Comparison of ENCODE assay signal across 23 cellular contexts in the genomic region with DNA sequence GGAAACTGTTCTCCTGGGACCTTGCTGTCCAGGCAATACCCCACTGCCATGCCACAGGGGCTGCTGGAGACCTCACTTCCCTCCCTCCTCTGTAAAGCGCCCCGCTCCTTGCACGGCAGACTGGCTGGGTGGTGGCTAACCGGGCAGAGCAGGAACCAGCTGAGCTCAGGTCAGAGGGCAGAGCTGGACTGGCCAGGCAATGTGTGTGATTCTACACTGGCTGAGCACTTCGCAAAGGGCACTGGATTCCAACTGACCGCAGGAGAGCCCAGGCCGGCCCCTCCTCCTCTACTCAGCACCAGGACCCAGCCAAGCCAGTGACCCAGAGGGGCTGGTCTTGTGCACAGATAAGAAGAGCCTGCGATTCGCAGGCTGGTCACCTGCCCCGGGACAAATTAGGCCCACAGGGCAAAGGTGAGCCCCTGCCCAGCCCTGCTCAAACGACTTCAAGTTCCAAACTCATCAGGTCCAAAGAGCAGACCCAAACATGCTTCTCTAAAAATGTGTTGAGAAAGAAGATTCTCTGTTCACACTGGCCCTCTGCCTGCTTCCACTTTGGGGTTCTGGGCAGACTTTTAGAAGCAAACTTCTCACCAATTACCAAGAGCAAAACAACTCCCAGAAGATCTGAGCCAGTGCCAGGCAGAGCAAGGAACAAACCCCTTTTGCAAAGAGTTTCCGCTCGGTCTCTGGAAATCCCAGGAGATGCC. TPM values are rescaled to one million over a fixed set of nuclear protein-coding genes. Genes with fewer than 3 reads are reported as not detected.
DNase-seq lines count a peak whose midpoint lies in the region; FAIRE-seq and TF ChIP-seq lines count a peak whose summit lies in the region.
"Had no signal": no experiment of that assay in that cellular context is flagged by ENCODE, and none has a peak within 500 bp of the region (broad histone marks: within the 10 kb centered on the region; RNA-seq: fewer than 3 reads in every experiment).

No MANE protein-coding gene starts in this region.

- no peak for TF ChIP-seq RAD21 in liver (IDR thresholded peaks at IDR 0.05)

- H3K9me3 Mint-ChIP-seq in H9 (peaks cover 0 to 4% of the 10 kb centered on the region in 2 experiments; a peak in 1 of 5 replicates), brain (peaks cover 0 to 16% (median 3%) of the 10 kb centered on the region in 5 experiments)
- H3K9me3 Mint-ChIP-seq: activated T-cell treated with anti-CD3 and anti-CD28 coated beads, Interleukin-2, amount 50 U/mL, for 4 hours; central memory CD8-positive, alpha-beta T cell; nephron; WTC11 had no signal

- no peak overlapping the region for H2BK12ac ChIP-seq in H9 (ENCODE audit: insufficient read length, low read depth, low read length)

- H3K9me3 ChIP-seq in H9 (ENCODE audit: control insufficient read depth, low read depth, low read length) (no peaks in the 10 kb centered on the region), liver (ENCODE audit: control insufficient read depth in 4 of 4, low read length in 3 of 4) (no peaks in the 10 kb centered on the region), subcutaneous abdominal adipose tissue (ENCODE audit: control insufficient read depth in 5 of 5, low read length in 5 of 5) (peaks cover 2 to 7% (median 6%) of the 10 kb centered on the region in 5 donors)
- H3K9me3 ChIP-seq: Caco-2, MG63, psoas muscle, testis had no signal

- H3K27ac Mint-ChIP-seq in H9 (no peak overlapping the region), brain (peak overlapping the region in 3 of 5 experiments; percentile 48 to 98 (median 74))
- H3K27ac Mint-ChIP-seq: activated CD8-positive, alpha-beta T cell treated with anti-CD3 and anti-CD28 coated beads, Interleukin-2, amount 10 ng/mL, durations not matched to agents 7 days and 5 days; memory B cell; nephron; WTC11 had no signal

- no peaks in the 10 kb centered on the region for H3K79me2 ChIP-seq in H9 (ENCODE audit: insufficient read depth, low read length)

- H4K5ac ChIP-seq in H9 (ENCODE audit: insufficient read length, low read depth, low read length) = no peak overlapping the region

- H3K4me3 ChIP-seq in liver (ENCODE audit: low read depth in 1 of 3, low read length in 3 of 3) (no peak overlapping the region), subcutaneous abdominal adipose tissue (ENCODE audit: low read depth in 1 of 5, low read length in 5 of 5) (no peak overlapping the region)
- H3K4me3 ChIP-seq: MG63, PC-9, psoas muscle, testis had no signal

- H2BK15ac ChIP-seq in H9 (ENCODE audit: low read depth, low read length) = no peak overlapping the region

- no peak overlapping the region for H3T11ph ChIP-seq in H9 (ENCODE audit: low read length)

- no peaks in the 10 kb centered on the region for H3K4me1 ChIP-seq in H9 (ENCODE audit: insufficient read depth, low read length)
- peaks cover 4 to 21% (median 17%) of the 10 kb centered on the region in 4 donors for H3K4me1 ChIP-seq in liver (ENCODE audit: control insufficient read depth in 4 of 4, insufficient read depth in 4 of 4, low read length in 3 of 4)
- peaks cover 0 to 24% (median 18%) of the 10 kb centered on the region in 5 donors for H3K4me1 ChIP-seq in subcutaneous abdominal adipose tissue (ENCODE audit: control insufficient read depth in 5 of 5, insufficient read depth in 5 of 5, low read length in 5 of 5)
- H3K4me1 ChIP-seq: psoas muscle had no signal

- H3K27me3 Mint-ChIP-seq in H9 (ENCODE audit: low read depth) (peaks cover 6% of the 10 kb centered on the region), brain (peaks cover 14% of the 10 kb centered on the region)

- FAIRE-seq in H54 (lab: Jason Lieb, UNC) (no peak), GM12892 (lab: Jason Lieb, UNC) (no peak)
- FAIRE-seq: GM18507 had no signal

- WGBS in H9 (ENCODE audit: extremely low coverage, insufficient read length, low lambda C conversion rate) = no CpG with 5 or more reads among the region's 13 CpGs
- WGBS in liver = 40% methylated on average over 13 of the region's 13 CpGs

- H3K79me1 ChIP-seq in H9 (ENCODE audit: insufficient read depth, low read depth, low read length, poor library complexity, severe bottlenecking) = no peaks in the 10 kb centered on the region

- no peak overlapping the region for H4K91ac ChIP-seq in H9 (ENCODE audit: insufficient read length, low read depth, low read length)

- H4K8ac ChIP-seq in H9 (replicated peaks; ENCODE audit: insufficient read length, low read depth, low read length) = no peak overlapping the region

- H3K4me2 ChIP-seq in H9 (ENCODE audit: insufficient read depth, insufficient read length, low read length) = no peak overlapping the region
- H3K4me2 ChIP-seq: PC-9 had no signal

- H2BK5ac ChIP-seq in H9 (ENCODE audit: insufficient read length, low read length) = no peak overlapping the region

- H3K27me3 ChIP-seq in H9 (ENCODE audit: insufficient read depth, low read length) (no peaks in the 10 kb centered on the region), liver (ENCODE audit: control insufficient read depth in 4 of 4, insufficient read depth in 4 of 4, low read length in 3 of 4) (no peaks in the 10 kb centered on the region), subcutaneous abdominal adipose tissue (ENCODE audit: control insufficient read depth in 5 of 5, insufficient read depth in 4 of 5, low read length in 5 of 5) (no peaks in the 10 kb centered on the region)
- H3K27me3 ChIP-seq: MG63, testis had no signal

- H3K9ac ChIP-seq in H9 (ENCODE audit: extremely low read depth, insufficient read length, low read length) (no peak overlapping the region), liver (ENCODE audit: low read depth in 1 of 2, low read length in 2 of 2) (no peak overlapping the region), subcutaneous abdominal adipose tissue (ENCODE audit: low read length in 5 of 5) (peak overlapping the region in 1 of 5 donors; percentile 26)

- no peak overlapping the region for H3K14ac ChIP-seq in H9 (ENCODE audit: insufficient read depth, low read length)

- no peak overlapping the region for H2BK20ac ChIP-seq in H9 (ENCODE audit: low read depth, low read length, poor library complexity, severe bottlenecking)

- no peaks in the 10 kb centered on the region for H3K23me2 ChIP-seq in H9 (ENCODE audit: insufficient read length, low read depth, low read length, poor library complexity, severe bottlenecking)

- H2AFZ ChIP-seq in H9 (ENCODE audit: low read length) = no peak overlapping the region
- H2AFZ ChIP-seq: PC-9 had no signal

- H3K36me3 ChIP-seq in liver (ENCODE audit: control insufficient read depth in 4 of 4, insufficient read depth in 3 of 4, low read depth in 1 of 4, low read length in 3 of 4) (no peaks in the 10 kb centered on the region), subcutaneous abdominal adipose tissue (ENCODE audit: control insufficient read depth in 5 of 5, insufficient read depth in 5 of 5, low read length in 5 of 5) (no peaks in the 10 kb centered on the region)
- H3K36me3 ChIP-seq: MG63 had no signal

- H3K4me1 Mint-ChIP-seq in H9 (no peaks in the 10 kb centered on the region), brain (peaks cover 7% of the 10 kb centered on the region)
- H3K4me1 Mint-ChIP-seq: central memory CD8-positive, alpha-beta T cell; memory B cell had no signal

- H2AK5ac ChIP-seq in H9 (ENCODE audit: insufficient read length, low read length) = no peak overlapping the region

- no peak overlapping the region for H3K4ac ChIP-seq in H9 (ENCODE audit: low read depth, low read length)

- H3K23ac ChIP-seq in H9 (ENCODE audit: insufficient read length, low read depth, low read length) = no peak overlapping the region

- H4K20me1 ChIP-seq in H9 (ENCODE audit: control insufficient read depth, insufficient read depth, insufficient read length) = no peaks in the 10 kb centered on the region

- H3K18ac ChIP-seq in H9 (ENCODE audit: insufficient read length, low read depth, low read length) = no peak overlapping the region

- no peak for TF ChIP-seq CTCF in H9 (conservative IDR thresholded peaks at IDR 0.05)
- TF ChIP-seq CTCF in brain (conservative IDR thresholded peaks at IDR 0.05) = no peak
- no peak for TF ChIP-seq CTCF in liver (IDR thresholded peaks at IDR 0.05; ENCODE audit: low read depth, low read length, missing input control)

- H3K36me3 Mint-ChIP-seq in H9 (ENCODE audit: insufficient read depth in 1 of 3, low read depth in 3 of 3) (no peaks in the 10 kb centered on the region), brain (no peaks in the 10 kb centered on the region)
- H3K36me3 Mint-ChIP-seq: WTC11 had no signal

- H3K27ac ChIP-seq in H9 (ENCODE audit: insufficient read length, low read depth, low read length) (no peak overlapping the region), liver (ENCODE audit: low read depth in 1 of 2, low read length in 2 of 2) (peak overlapping the region in 1 of 2 donors; percentile 25), subcutaneous abdominal adipose tissue (ENCODE audit: low read depth, low read length) (peak overlapping the region; percentile 3)
- H3K27ac ChIP-seq: PC-9, psoas muscle had no signal

- DNase-seq in H9 (peak; percentile 17), H54 (ENCODE audit: insufficient read length, low spot score) (no peak), GM12892 (ENCODE audit: insufficient read length) (no peak)
- DNase-seq in stimulated activated naive CD4-positive, alpha-beta T cell (lab: John Stamatoyannopoulos, UW) = no peak
- DNase-seq: activated CD8-positive, alpha-beta T cell treated with anti-CD3 and anti-CD28 coated beads, Interleukin-2, amount 10 ng/mL, durations not matched to agents 7 days and 5 days; activated T-cell treated with anti-CD3 and anti-CD28 coated beads, Interleukin-2, amount 50 U/mL, for 4 hours; EL; MG63; NCI-H1694; NCI-H226; PC-9; stimulated activated CD4-positive, alpha-beta T cell treated with anti-CD3 and anti-CD28 coated beads, Interleukin-12 subunit alpha, Interleukin-12 subunit beta, amount 100 ng/mL, for 4 hours had no signal

- no peak overlapping the region for H3K4me3 Mint-ChIP-seq in H9
- no peak overlapping the region for H3K4me3 Mint-ChIP-seq in brain
- H3K4me3 Mint-ChIP-seq: activated CD8-positive, alpha-beta T cell treated with anti-CD3 and anti-CD28 coated beads, Interleukin-2, amount 10 ng/mL, durations not matched to agents 7 days and 5 days; activated T-cell treated with anti-CD3 and anti-CD28 coated beads, Interleukin-2, amount 50 U/mL, for 4 hours; central memory CD8-positive, alpha-beta T cell; memory B cell; nephron; WTC11 had no signal

- no peak overlapping the region for H3K56ac ChIP-seq in H9 (ENCODE audit: insufficient read length, low read depth, low read length)

- no peak overlapping the region for H2BK120ac ChIP-seq in H9 (ENCODE audit: low read depth, low read length, poor library complexity, severe bottlenecking)

- no peak for TF ChIP-seq POLR2A in H54 (IDR thresholded peaks at IDR 0.05; ENCODE audit: low read depth, low read length)
- TF ChIP-seq POLR2A in GM12892 (IDR thresholded peaks at IDR 0.05; ENCODE audit: low read depth, low read length) = no peak

TF ChIP-seq in liver, 16 proteins besides CTCF, POLR2A, EP300 and RAD21:
- TF ChIP-seq NR2F2 (IDR thresholded peaks at IDR 0.05) (no peak), JUND (IDR thresholded peaks at IDR 0.05) (peak in 1 of 2 donors; percentile 8), RXRA (IDR thresholded peaks at IDR 0.05) (peak in 1 of 2 donors; percentile 23), HNF4A (conservative IDR thresholded peaks at IDR 0.05) (peak; percentile 63 to 72)

RNA-seq across cellular contexts. Expression of gene DIO3, which starts 54.9 kb away (rescaled TPM):
- total RNA-seq in H9 (2021) = 0.20 TPM in 1 of 2 replicates, not detected in the other
- polyA plus RNA-seq in brain (ENCODE audit: insufficient read depth, low read depth, low replicate concordance) = 0.31 TPM
- 1 to 10 TPM in 1 of 2 donors, under 1 TPM in 1; 0.17 to 9.3 TPM for total RNA-seq in liver
- under 1 TPM in 1 of 2 donors, not detected in 1; 0.51 TPM for polyA plus RNA-seq in liver
- not detected for polyA plus RNA-seq in GM12892 (2012; ENCODE audit: missing spikeins)
- total RNA-seq: activated CD8-positive, alpha-beta T cell treated with anti-CD3 and anti-CD28 coated beads, Interleukin-2, amount 10 ng/mL, durations not matched to agents 7 days and 5 days; activated T-cell treated with anti-CD3 and anti-CD28 coated beads, Interleukin-2, amount 50 U/mL, for 4 hours had no signal

Comparison
In these comparisons a context has a peak if more than half of its experiments do, and no peak if none do; other contexts are left out.
1. H3K27ac Mint-ChIP-seq: peak in brain (3 of 5); none in H9 (0 of 3).